ENCODE assay signal across 29 cellular contexts in genomic region chr1:155110381-155110780, GRCh38. TPM values are rescaled to one million over a fixed set of nuclear protein-coding genes. Genes with fewer than 3 reads are reported as not detected.
"Had no signal": no experiment of that assay in that cellular context is flagged by ENCODE, and none has a peak within 500 bp of the region (broad histone marks: within the 10 kb centered on the region; RNA-seq: fewer than 3 reads in every experiment).

No MANE protein-coding gene starts in this region.

- H3K36me3 ChIP-seq: ascending aorta, cardiac muscle cell, colonic mucosa, SJSA1 had no signal

- H3K4me2 ChIP-seq: SK-N-SH had no signal

- H3K4me3 ChIP-seq: ascending aorta, cardiac muscle cell, colonic mucosa, SJSA1 had no signal

- H3K9me2 ChIP-seq: SK-N-SH had no signal

- H3K27ac ChIP-seq: ascending aorta, cardiac muscle cell, colonic mucosa, SJSA1 had no signal

- H3K4me1 ChIP-seq: ascending aorta, colonic mucosa had no signal

- ATAC-seq: activated CD8-positive, alpha-beta memory T cell treated with anti-CD3 and anti-CD28 coated beads, Interleukin-2, amount 10 ng/mL, durations not matched to agents 7 days and 5 days; Panc1 had no signal

- H3K9me3 ChIP-seq: ascending aorta, colonic mucosa, SJSA1, SK-N-SH had no signal

- DNase-seq: activated B cell treated with CpG ODN at 0.5 μM for 24 hours; activated CD4-positive, alpha-beta memory T cell treated with anti-CD3 and anti-CD28 coated beads, Interleukin-2, amount 10 ng/mL, durations not matched to agents 7 days and 5 days; activated CD4-positive, alpha-beta T cell treated with anti-CD3 and anti-CD28 coated beads for 4 hours; activated CD4-positive, CD25-positive, alpha-beta regulatory T cell treated with anti-CD3 and anti-CD28 coated beads, Interleukin-2, amount 50 U/mL, for 72 hours; activated CD8-positive, alpha-beta memory T cell treated with anti-CD3 and anti-CD28 coated beads for 24 hours; activated CD8-positive, alpha-beta memory T cell treated with anti-CD3 and anti-CD28 coated beads, Interleukin-2, amount 10 ng/mL, durations not matched to agents 7 days and 5 days; activated CD8-positive, alpha-beta memory T cell treated with anti-CD3 and anti-CD28 coated beads, Interleukin-2, amount 50 U/mL, for 48 hours; activated effector memory CD4-positive, alpha-beta T cell treated with Interleukin-2 at 50 U/mL for 16 hours; activated naive CD4-positive, alpha-beta T cell treated with anti-CD3 and anti-CD28 coated beads, Interleukin-2, amount 10 ng/mL, durations not matched to agents 7 days and 5 days; activated T-cell treated with anti-CD3 and anti-CD28 coated beads, Interleukin-2, amount 50 U/mL, for 48 hours; amygdala; colonic mucosa; Karpas-422; NCI-H1105; NCI-H1417 treated with DMSO at 0.1 percent for 48 hours; NCI-H187 treated with DMSO at 0.1 percent for 48 hours; NCI-H2081; NCI-H2171 treated with DMSO at 0.1 percent for 48 hours; NCI-H2227 treated with DMSO at 0.1 percent for 48 hours; NCI-H446; NCI-H510A treated with DMSO at 0.1 percent for 48 hours; NCI-H526 treated with DMSO at 0.1 percent for 48 hours; NCI-H774; SHP77; SK-N-SH had no signal

- H3K27me3 ChIP-seq: ascending aorta, colonic mucosa, SJSA1 had no signal

RNA-seq across cellular contexts. Expression of gene EFNA1, which starts 17.3 kb away (rescaled TPM):
- total RNA-seq: activated B cell treated with CpG ODN at 0.5 μM for 24 hours; activated CD4-positive, alpha-beta memory T cell treated with anti-CD3 and anti-CD28 coated beads, Interleukin-2, amount 10 ng/mL, durations not matched to agents 7 days and 5 days; activated CD8-positive, alpha-beta memory T cell treated with anti-CD3 and anti-CD28 coated beads, Interleukin-2, amount 10 ng/mL, durations not matched to agents 7 days and 5 days had no signal
